26 cellular contexts compared by ENCODE assay signal in genomic region chr14:104314251-104314941, GRCh38.
A peak's percentile ranks its signal among the peaks of the same experiment; 100 is the strongest.
DNase-seq lines count a peak whose midpoint lies in the region; ATAC-seq and TF ChIP-seq lines count a peak whose summit lies in the region.
"Had no signal": no experiment of that assay in that cellular context is flagged by ENCODE, and none has a peak within 500 bp of the region (broad histone marks: within the 10 kb centered on the region; RNA-seq: fewer than 3 reads in every experiment).

No MANE protein-coding gene starts in this region.

- no peaks in the 10 kb centered on the region for H3K4me1 ChIP-seq in Peyer's patch
- H3K4me1 ChIP-seq: Caco-2, psoas muscle, upper lobe of right lung had no signal

- no peaks in the 10 kb centered on the region for H3K9me3 ChIP-seq in Peyer's patch
- H3K9me3 ChIP-seq: psoas muscle, upper lobe of right lung had no signal

- no peak overlapping the region for H3K27ac Mint-ChIP-seq in activated T-cell treated with anti-CD3 and anti-CD28 coated beads, Interleukin-2, amount 50 U/mL, for 72 hours
- no peak overlapping the region for H3K27ac Mint-ChIP-seq in glutamatergic neuron (ENCODE audit: unreplicated experiment)
- H3K27ac Mint-ChIP-seq: activated CD8-positive, alpha-beta memory T cell treated with anti-CD3 and anti-CD28 coated beads, Interleukin-2, amount 10 ng/mL, durations not matched to agents 7 days and 5 days; activated naive CD4-positive, alpha-beta T cell treated with anti-CD3 and anti-CD28 coated beads, Interleukin-2, amount 50 U/mL, for 72 hours; CD14-positive monocyte; IgD-negative memory B cell; mesothelial cell of epicardium; stimulated activated memory B cell treated with anti-CD40 and anti-IgM and Interleukin-4, amounts not matched to agents 10 μg/mL and 1 μg/mL and 100 μg/mL, for 72 hours had no signal

- no peak overlapping the region for H3K4me3 ChIP-seq in Peyer's patch
- H3K4me3 ChIP-seq: left ventricle myocardium inferior, psoas muscle, upper lobe of right lung had no signal

- no peaks in the 10 kb centered on the region for H3K36me3 Mint-ChIP-seq in activated T-cell treated with anti-CD3 and anti-CD28 coated beads, Interleukin-2, amount 50 U/mL, for 72 hours (ENCODE audit: insufficient read depth in 2 of 2)
- no peaks in the 10 kb centered on the region for H3K36me3 Mint-ChIP-seq in glutamatergic neuron (ENCODE audit: unreplicated experiment)
- H3K36me3 Mint-ChIP-seq: activated CD8-positive, alpha-beta memory T cell treated with anti-CD3 and anti-CD28 coated beads, Interleukin-2, amount 10 ng/mL, durations not matched to agents 7 days and 5 days; activated naive CD4-positive, alpha-beta T cell treated with anti-CD3 and anti-CD28 coated beads, Interleukin-2, amount 50 U/mL, for 72 hours; CD14-positive monocyte; IgD-negative memory B cell; mesothelial cell of epicardium; stimulated activated memory B cell treated with anti-CD40 and anti-IgM and Interleukin-4, amounts not matched to agents 10 μg/mL and 1 μg/mL and 100 μg/mL, for 72 hours had no signal

- no peak overlapping the region for H3K4me3 Mint-ChIP-seq in activated T-cell treated with anti-CD3 and anti-CD28 coated beads, Interleukin-2, amount 50 U/mL, for 72 hours
- no peak overlapping the region for H3K4me3 Mint-ChIP-seq in glutamatergic neuron (ENCODE audit: unreplicated experiment)
- H3K4me3 Mint-ChIP-seq: activated CD8-positive, alpha-beta memory T cell treated with anti-CD3 and anti-CD28 coated beads, Interleukin-2, amount 10 ng/mL, durations not matched to agents 7 days and 5 days; CD14-positive monocyte; IgD-negative memory B cell; mesothelial cell of epicardium; stimulated activated memory B cell treated with anti-CD40 and anti-IgM and Interleukin-4, amounts not matched to agents 10 μg/mL and 1 μg/mL and 100 μg/mL, for 72 hours had no signal

- TF ChIP-seq CTCF in Peyer's patch (IDR thresholded peaks at IDR 0.05): no peak
- no peak for TF ChIP-seq CTCF in glutamatergic neuron (IDR thresholded peaks at IDR 0.05; ENCODE audit: partially characterized antibody, unreplicated experiment)

- H3K4me1 Mint-ChIP-seq in activated T-cell treated with anti-CD3 and anti-CD28 coated beads, Interleukin-2, amount 50 U/mL, for 72 hours (ENCODE audit: low read depth): no peaks in the 10 kb centered on the region
- H3K4me1 Mint-ChIP-seq in glutamatergic neuron (ENCODE audit: low read depth, unreplicated experiment): no peaks in the 10 kb centered on the region
- H3K4me1 Mint-ChIP-seq: activated CD8-positive, alpha-beta memory T cell treated with anti-CD3 and anti-CD28 coated beads, Interleukin-2, amount 10 ng/mL, durations not matched to agents 7 days and 5 days; CD14-positive monocyte; mesothelial cell of epicardium; stimulated activated memory B cell treated with anti-CD40 and anti-IgM and Interleukin-4, amounts not matched to agents 10 μg/mL and 1 μg/mL and 100 μg/mL, for 72 hours had no signal

- H3K9me3 Mint-ChIP-seq in activated T-cell treated with anti-CD3 and anti-CD28 coated beads, Interleukin-2, amount 50 U/mL, for 72 hours: peaks cover 0 to 4% of the 10 kb centered on the region in 2 donors
- H3K9me3 Mint-ChIP-seq in glutamatergic neuron (ENCODE audit: unreplicated experiment): no peaks in the 10 kb centered on the region
- H3K9me3 Mint-ChIP-seq: activated naive CD4-positive, alpha-beta T cell treated with anti-CD3 and anti-CD28 coated beads, Interleukin-2, amount 50 U/mL, for 72 hours had no signal

- TF ChIP-seq POLR2A in Peyer's patch (IDR thresholded peaks at IDR 0.05): no peak

- peak; percentile 16 for DNase-seq in activated T-cell treated with anti-CD3 and anti-CD28 coated beads, Interleukin-2, amount 50 U/mL, for 1 hour
- no peak for DNase-seq in activated T-cell treated with anti-CD3 and anti-CD28 coated beads, Interleukin-2, amount 50 U/mL, for 72 hours
- DNase-seq in Peyer's patch (peak in 2 of 3 donors; percentile 37 to 46), glutamatergic neuron (peak; percentile 10), sciatic nerve (ENCODE audit: low spot score) (peak; percentile 42), NCI-H1105 treated with DMSO at 0.1 percent for 48 hours (lab: John Stamatoyannopoulos, UW) (no peak)
- DNase-seq: activated CD8-positive, alpha-beta memory T cell treated with anti-CD3 and anti-CD28 coated beads, Interleukin-2, amount 10 ng/mL, durations not matched to agents 7 days and 5 days; DMS53; effector CD4-positive, alpha-beta T cell; left ventricle myocardium inferior; NCI-H2107; NCI-H345; NCI-H748 treated with DMSO at 0.1 percent for 48 hours; substantia nigra; T1000; upper lobe of right lung; WERI-Rb-1 had no signal

- no peaks in the 10 kb centered on the region for H3K27me3 ChIP-seq in Peyer's patch
- H3K27me3 ChIP-seq: upper lobe of right lung had no signal

- intact Hi-C loops in sciatic nerve (cut with DNase I): no loop called here

- ATAC-seq in activated T-cell treated with anti-CD3 and anti-CD28 coated beads, Interleukin-2, amount 50 U/mL, for 72 hours (replicated peaks in 1 of 2): no peak
- no peak for ATAC-seq in sciatic nerve
- ATAC-seq in GM21786 (IDR thresholded peaks at IDR 0.05; ENCODE audit: unreplicated experiment): no peak
- no peak for ATAC-seq in GM19467 (IDR thresholded peaks at IDR 0.05; ENCODE audit: unreplicated experiment)
- ATAC-seq: activated CD8-positive, alpha-beta memory T cell treated with anti-CD3 and anti-CD28 coated beads, Interleukin-2, amount 10 ng/mL, durations not matched to agents 7 days and 5 days; activated naive CD4-positive, alpha-beta T cell treated with anti-CD3 and anti-CD28 coated beads, Interleukin-2, amount 50 U/mL, for 72 hours; psoas muscle; stimulated activated memory B cell treated with anti-CD40 and anti-IgM and Interleukin-4, amounts not matched to agents 10 μg/mL and 1 μg/mL and 100 μg/mL, for 72 hours; upper lobe of right lung had no signal

- H3K27ac ChIP-seq in Peyer's patch: no peak overlapping the region
- H3K27ac ChIP-seq: left ventricle myocardium inferior, psoas muscle, upper lobe of right lung, WERI-Rb-1 had no signal

- no peaks in the 10 kb centered on the region for H3K27me3 Mint-ChIP-seq in activated T-cell treated with anti-CD3 and anti-CD28 coated beads, Interleukin-2, amount 50 U/mL, for 72 hours (ENCODE audit: low read depth)
- no peaks in the 10 kb centered on the region for H3K27me3 Mint-ChIP-seq in glutamatergic neuron (ENCODE audit: unreplicated experiment)
- H3K27me3 Mint-ChIP-seq: activated CD8-positive, alpha-beta memory T cell treated with anti-CD3 and anti-CD28 coated beads, Interleukin-2, amount 10 ng/mL, durations not matched to agents 7 days and 5 days had no signal

- H3K36me3 ChIP-seq in Peyer's patch: no peaks in the 10 kb centered on the region
- H3K36me3 ChIP-seq: left ventricle myocardium inferior, upper lobe of right lung, WERI-Rb-1 had no signal

Comparison
In these comparisons a context has a peak if more than half of its experiments do, and no peak if none do; other contexts are left out.
1. DNase-seq: peak in activated T-cell treated with anti-CD3 and anti-CD28 coated beads, Interleukin-2, amount 50 U/mL, for 1 hour (single experiment), Peyer's patch (2 of 3), glutamatergic neuron (single experiment) and sciatic nerve (single experiment); none in activated T-cell treated with anti-CD3 and anti-CD28 coated beads, Interleukin-2, amount 50 U/mL, for 72 hours (0 of 2) and NCI-H1105 treated with DMSO at 0.1 percent for 48 hours (single experiment).